17 cellular contexts compared by ENCODE assay signal in genomic region chr2:144924827-144925226, GRCh38.
"Had no signal": no experiment of that assay in that cellular context is flagged by ENCODE, and none has a peak within 500 bp of the region (broad histone marks: within the 10 kb centered on the region; RNA-seq: fewer than 3 reads in every experiment).

No MANE protein-coding gene starts in this region.

- H3K4me1 ChIP-seq: esophagus muscularis mucosa, foreskin keratinocyte, left ventricle myocardium inferior, suprapubic skin, upper lobe of left lung had no signal

- H3K27me3 ChIP-seq: dorsolateral prefrontal cortex, esophagus muscularis mucosa, foreskin keratinocyte, suprapubic skin, upper lobe of left lung had no signal

- H3K27ac ChIP-seq: dorsolateral prefrontal cortex, esophagus muscularis mucosa, foreskin keratinocyte, left ventricle myocardium inferior, suprapubic skin, upper lobe of left lung had no signal

- ATAC-seq: activated CD8-positive, alpha-beta memory T cell treated with anti-CD3 and anti-CD28 coated beads, Interleukin-2, amount 10 ng/mL, durations not matched to agents 7 days and 5 days; activated naive CD4-positive, alpha-beta T cell treated with anti-CD3 and anti-CD28 coated beads, Interleukin-2, amount 50 U/mL, for 72 hours; activated T-cell treated with anti-CD3 and anti-CD28 coated beads, Interleukin-2, amount 50 U/mL, for 4 hours; foreskin keratinocyte had no signal

- DNase-seq: activated CD4-positive, alpha-beta T cell treated with anti-CD3 and anti-CD28 coated beads for 1 hour; activated CD4-positive, alpha-beta T cell treated with anti-CD3 and anti-CD28 coated beads, Interleukin-2, amount 50 U/mL, for 48 hours; activated CD8-positive, alpha-beta memory T cell treated with anti-CD3 and anti-CD28 coated beads, Interleukin-2, amount 10 ng/mL, durations not matched to agents 7 days and 5 days; activated effector memory CD4-positive, alpha-beta T cell treated with anti-CD3 and anti-CD28 coated beads, Interleukin-2, amount 50 U/mL, for 16 hours; activated T-cell treated with anti-CD3 and anti-CD28 coated beads, Interleukin-2, amount 50 U/mL, for 4 hours; amniotic stem cell; foreskin keratinocyte; islet precursor cell; left ventricle myocardium inferior; nephron progenitor cell; stimulated activated CD4-positive, alpha-beta T cell treated with anti-CD3 and anti-CD28 coated beads, Interleukin-12 subunit alpha, Interleukin-12 subunit beta, amount 100 ng/mL, for 4 hours; stimulated activated naive CD4-positive, alpha-beta T cell treated with Interleukin-2 at 50 U/mL for 16 hours; upper lobe of left lung had no signal

- H3K4me3 ChIP-seq: dorsolateral prefrontal cortex, esophagus muscularis mucosa, left ventricle myocardium inferior, suprapubic skin, upper lobe of left lung had no signal

- H3K36me3 ChIP-seq: esophagus muscularis mucosa, left ventricle myocardium inferior, suprapubic skin, upper lobe of left lung had no signal
